ENCODE assay signal across 8 cellular contexts in the genomic region with DNA sequence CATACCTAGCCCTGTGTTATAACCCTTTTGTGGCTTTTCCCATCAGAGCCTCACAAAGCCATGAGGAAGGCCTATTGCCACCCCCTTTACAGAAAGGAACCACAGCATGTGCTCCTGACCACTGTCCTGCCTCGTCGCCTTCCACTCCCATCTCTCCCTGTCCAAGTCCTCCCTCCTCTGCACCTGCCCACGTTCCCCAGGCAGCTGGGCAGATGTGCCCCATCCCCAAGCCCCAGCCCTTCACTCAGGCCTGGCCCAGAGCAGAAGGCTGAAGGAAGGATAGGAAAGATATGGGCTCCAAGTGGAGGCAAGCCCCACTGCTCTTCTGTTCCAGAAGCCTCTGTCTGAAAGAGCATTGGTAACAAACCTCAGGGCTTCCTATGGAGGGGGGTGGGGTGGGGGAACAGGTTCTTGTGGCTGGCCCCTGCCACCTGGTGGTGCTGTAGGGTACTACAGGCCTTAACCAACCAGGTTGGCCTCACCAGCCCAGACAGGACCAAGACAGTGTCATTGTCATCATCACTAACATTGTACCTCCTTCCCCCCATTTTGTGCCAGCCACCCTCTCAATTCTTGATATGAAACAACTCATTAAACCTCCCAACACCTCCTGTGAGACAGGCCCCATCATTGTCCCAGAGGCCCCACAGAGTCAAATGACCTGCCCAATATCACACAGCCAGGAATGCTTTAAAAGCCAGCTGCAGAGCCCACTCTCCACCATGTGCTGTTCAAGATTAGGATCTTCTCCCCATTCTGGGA. TPM values are rescaled to one million over a fixed set of nuclear protein-coding genes. Genes with fewer than 3 reads are reported as not detected.
DNase-seq lines count a peak whose midpoint lies in the region; ATAC-seq and TF ChIP-seq lines count a peak whose summit lies in the region.

No MANE protein-coding gene starts in this region.

- H3K9me3 ChIP-seq in T-helper 17 cell (ENCODE audit: control insufficient read depth, low read length, poor library complexity, severe bottlenecking) (no peaks in the 10 kb centered on the region), left ventricle myocardium inferior (replicated peaks) (no peaks in the 10 kb centered on the region)

- no peaks in the 10 kb centered on the region for H3K36me3 Mint-ChIP-seq in T-helper 17 cell (ENCODE audit: low read depth)

- no peaks in the 10 kb centered on the region for H3K27me3 ChIP-seq in left ventricle myocardium inferior (ENCODE audit: low read depth)

- intact Hi-C loops in left ventricle myocardium inferior (cut with micrococcal nuclease) = loop anchor here (5.0 kb wide), 1 partner anchor 142 kb away; no protein-coding TSS in a partner anchor

- H3K36me3 ChIP-seq in left ventricle myocardium inferior = no peaks in the 10 kb centered on the region

- no peak overlapping the region for H3K4me3 Mint-ChIP-seq in T-helper 17 cell

- no peak overlapping the region for H3K27ac ChIP-seq in left ventricle myocardium inferior (replicated peaks)

- H3K4me1 ChIP-seq in left ventricle myocardium inferior = peaks cover 21% of the 10 kb centered on the region

- peak; percentile 99 for TF ChIP-seq CTCF in left ventricle myocardium inferior (IDR thresholded peaks at IDR 0.05; ENCODE audit: borderline replicate concordance)
- peak; percentile 96 for TF ChIP-seq CTCF in retinal pigment epithelial cell (conservative IDR thresholded peaks at IDR 0.05; ENCODE audit: low read depth, low read length)

- no peaks in the 10 kb centered on the region for H3K27me3 Mint-ChIP-seq in T-helper 17 cell

- H3K4me1 Mint-ChIP-seq in T-helper 17 cell = peaks cover 14% of the 10 kb centered on the region

- peak overlapping the region; percentile 60 for H3K27ac Mint-ChIP-seq in T-helper 17 cell

- peak; percentile 12 to 54 for DNase-seq in NCI-H524 (lab: John Stamatoyannopoulos, UW)
- no peak for DNase-seq in NCI-H524 treated with DMSO at 0.1 percent for 48 hours (lab: John Stamatoyannopoulos, UW)
- peak; percentile 61 for DNase-seq in LoVo (ENCODE audit: low spot score)
- DNase-seq in T-helper 17 cell = peak; percentile 75 to 84 (median 76)
- peak; percentile 41 for DNase-seq in amniotic stem cell (lab: John Stamatoyannopoulos, UW)
- peak; percentile 87 for DNase-seq in left ventricle myocardium inferior
- DNase-seq in retinal pigment epithelial cell (ENCODE audit: low read depth) = peak; percentile 27

- ATAC-seq in T-helper 17 cell = peak; percentile 99
- no peak for ATAC-seq in GM18870 (IDR thresholded peaks at IDR 0.05; ENCODE audit: unreplicated experiment)

- H3K4me3 ChIP-seq in left ventricle myocardium inferior = no peak overlapping the region
- no peak overlapping the region for H3K4me3 ChIP-seq in retinal pigment epithelial cell (ENCODE audit: low read length)

RNA-seq across cellular contexts. Expression of gene POC1A, which starts 10.0 kb away (rescaled TPM):
- 1 to 10 TPM in 1 of 2 donors, under 1 TPM in 1; 0.47 to 1.4 TPM for total RNA-seq in T-helper 17 cell
- total RNA-seq in left ventricle myocardium inferior = 1.2 TPM

RNA-seq across cellular contexts. Expression of gene ALAS1, which starts 53.7 kb away (rescaled TPM):
- 10 to 100 TPM; 14.4 to 15.6 TPM for total RNA-seq in T-helper 17 cell
- total RNA-seq in left ventricle myocardium inferior = 180 TPM

Comparison
In these comparisons a context has a peak if more than half of its experiments do, and no peak if none do; other contexts are left out.
1. RNA of gene ALAS1, which starts 53.7 kb away (total RNA-seq): 180 TPM in left ventricle myocardium inferior (single experiment); 14.4 to 15.6 TPM in T-helper 17 cell; every median in the first group is over 10 times any median in the second.